15 cellular contexts compared by ENCODE assay signal in genomic region chr5:74199005-74199404, GRCh38.
DNase-seq lines count a peak whose midpoint lies in the region; ATAC-seq and TF ChIP-seq lines count a peak whose summit lies in the region.
"Had no signal": no experiment of that assay in that cellular context is flagged by ENCODE, and none has a peak within 500 bp of the region (broad histone marks: within the 10 kb centered on the region; RNA-seq: fewer than 3 reads in every experiment).

No MANE protein-coding gene starts in this region.

- TF ChIP-seq CTCF in chondrocyte (IDR thresholded peaks at IDR 0.05), result no peak
- no peak for TF ChIP-seq CTCF in GM10248 (IDR thresholded peaks at IDR 0.05; ENCODE audit: control extremely low read depth, extremely low read depth, low read depth, missing control alignments)
- TF ChIP-seq CTCF in RWPE1 (conservative IDR thresholded peaks at IDR 0.05; ENCODE audit: low read depth), result no peak

- no peaks in the 10 kb centered on the region for H3K36me3 Mint-ChIP-seq in chondrocyte (ENCODE audit: low read depth)

- peak overlapping the region; percentile 56 for H3K27ac Mint-ChIP-seq in chondrocyte (ENCODE audit: unreplicated experiment)
- H3K27ac Mint-ChIP-seq: nephron progenitor cell had no signal

- H3K4me1 Mint-ChIP-seq in chondrocyte (ENCODE audit: low read depth), result peaks cover 25% of the 10 kb centered on the region

- ATAC-seq in GM18508 (IDR thresholded peaks at IDR 0.05; ENCODE audit: insufficient read depth, unreplicated experiment) (peak; percentile 32), HG03342 (IDR thresholded peaks at IDR 0.05; ENCODE audit: unreplicated experiment) (peak; percentile 33)
- ATAC-seq: left lobe of liver, sciatic nerve had no signal

- H3K27me3 Mint-ChIP-seq in chondrocyte (ENCODE audit: low read depth), result no peaks in the 10 kb centered on the region

- DNase-seq in EH (ENCODE audit: low read depth), result peak; percentile 76
- DNase-seq in chondrocyte (ENCODE audit: low spot score), result no peak
- DNase-seq in NK-92 treated with Interleukin-12 subunit alpha and Interleukin-12 subunit beta, amount 100 ng/mL, for 24 hours (lab: John Stamatoyannopoulos, UW), result no peak
- DNase-seq in Ammon's horn (ENCODE audit: low spot score), result no peak
- no peak for DNase-seq in GM10248 (ENCODE audit: extremely low spot score)
- DNase-seq in RWPE1 (ENCODE audit: low spot score), result no peak
- DNase-seq: effector CD8-positive, alpha-beta T cell; NCI-H1436; NCI-H774; nephron progenitor cell; thyroid gland had no signal

- CTCF ChIA-PET in GM10248 (lab: Yijun Ruan, JAX), result interaction anchor here (1.2 kb wide), 1 partner anchor 15 kb away, joined by 3 read pairs; no protein-coding TSS in a partner anchor
- CTCF ChIA-PET in RWPE1 (lab: Yijun Ruan, JAX), result interaction anchor here (0.5 kb wide), 1 partner anchor 311 kb away, joined by 3 read pairs; no protein-coding TSS in a partner anchor

- H3K27ac ChIP-seq in RWPE1, result no peak overlapping the region
- H3K27ac ChIP-seq: thyroid gland had no signal

- POLR2A ChIA-PET in GM10248 (lab: Yijun Ruan, JAX), result no interaction called here
- POLR2A ChIA-PET in RWPE1 (lab: Yijun Ruan, JAX; ENCODE audit: low non-redundant PET), result no interaction called here

- H3K4me3 Mint-ChIP-seq in chondrocyte (ENCODE audit: unreplicated experiment), result no peak overlapping the region
- H3K4me3 Mint-ChIP-seq: nephron progenitor cell had no signal

- H3K9me3 Mint-ChIP-seq in chondrocyte (ENCODE audit: low read depth), result no peaks in the 10 kb centered on the region
